ENCODE assay signal across 1 cellular context in the genomic region with DNA sequence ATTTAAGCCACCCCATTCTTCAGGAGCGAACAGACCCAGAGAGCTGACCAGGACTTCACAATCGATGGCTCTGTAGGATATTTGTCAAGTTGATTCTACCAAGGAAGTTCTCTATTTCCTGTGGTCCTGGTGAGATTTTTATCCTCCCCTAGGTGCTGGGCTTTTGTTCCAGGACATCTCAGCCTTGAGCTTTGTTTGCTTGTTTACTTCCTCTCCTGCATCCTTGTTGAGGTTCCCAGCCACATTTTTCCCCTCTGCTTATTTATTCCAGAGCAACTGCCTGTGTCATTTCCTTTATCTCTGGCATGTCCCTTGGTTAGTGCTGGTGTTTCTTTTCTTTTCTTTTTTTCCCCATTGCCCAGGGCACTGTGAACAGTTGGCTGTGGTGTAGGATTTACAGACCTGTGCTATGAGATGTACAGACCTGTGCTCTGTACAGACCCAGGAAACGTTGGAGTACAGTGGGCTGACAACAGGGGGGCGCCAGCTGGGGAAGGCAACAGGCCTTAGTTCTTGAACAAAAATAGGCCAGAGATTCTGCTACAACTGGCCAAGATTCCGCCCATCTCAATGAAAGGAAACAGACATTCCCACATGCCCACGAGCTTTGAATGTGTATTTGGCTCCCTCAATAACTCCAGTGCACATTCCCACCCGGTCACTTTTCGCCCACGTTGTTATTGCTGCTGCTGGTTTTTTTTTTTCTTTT.
TF ChIP-seq lines count a peak whose summit lies in the region.

No MANE protein-coding gene starts in this region.

TF ChIP-seq in GM23338, 12 proteins besides CTCF, POLR2A, EP300 and RAD21 (continued from another document):
- TF ChIP-seq STAT1 (IDR thresholded peaks at IDR 0.05; ENCODE audit: unreplicated experiment) (no peak), ZNF114 (CRISPR knock-in tag; IDR thresholded peaks at IDR 0.05) (no peak), EZH2 (IDR thresholded peaks at IDR 0.05; ENCODE audit: low read depth, unreplicated experiment) (no peak), EZH2phosphoT487 (IDR thresholded peaks at IDR 0.05; ENCODE audit: unreplicated experiment) (no peak), POLR2AphosphoS5 (IDR thresholded peaks at IDR 0.05; ENCODE audit: low read depth) (no peak), ZNF331 (CRISPR knock-in tag; IDR thresholded peaks at IDR 0.05; ENCODE audit: low read depth) (no peak), CREB1 (CRISPR knock-in tag; IDR thresholded peaks at IDR 0.05; ENCODE audit: low read depth) (no peak)
- TF ChIP-seq, protein P1, sequence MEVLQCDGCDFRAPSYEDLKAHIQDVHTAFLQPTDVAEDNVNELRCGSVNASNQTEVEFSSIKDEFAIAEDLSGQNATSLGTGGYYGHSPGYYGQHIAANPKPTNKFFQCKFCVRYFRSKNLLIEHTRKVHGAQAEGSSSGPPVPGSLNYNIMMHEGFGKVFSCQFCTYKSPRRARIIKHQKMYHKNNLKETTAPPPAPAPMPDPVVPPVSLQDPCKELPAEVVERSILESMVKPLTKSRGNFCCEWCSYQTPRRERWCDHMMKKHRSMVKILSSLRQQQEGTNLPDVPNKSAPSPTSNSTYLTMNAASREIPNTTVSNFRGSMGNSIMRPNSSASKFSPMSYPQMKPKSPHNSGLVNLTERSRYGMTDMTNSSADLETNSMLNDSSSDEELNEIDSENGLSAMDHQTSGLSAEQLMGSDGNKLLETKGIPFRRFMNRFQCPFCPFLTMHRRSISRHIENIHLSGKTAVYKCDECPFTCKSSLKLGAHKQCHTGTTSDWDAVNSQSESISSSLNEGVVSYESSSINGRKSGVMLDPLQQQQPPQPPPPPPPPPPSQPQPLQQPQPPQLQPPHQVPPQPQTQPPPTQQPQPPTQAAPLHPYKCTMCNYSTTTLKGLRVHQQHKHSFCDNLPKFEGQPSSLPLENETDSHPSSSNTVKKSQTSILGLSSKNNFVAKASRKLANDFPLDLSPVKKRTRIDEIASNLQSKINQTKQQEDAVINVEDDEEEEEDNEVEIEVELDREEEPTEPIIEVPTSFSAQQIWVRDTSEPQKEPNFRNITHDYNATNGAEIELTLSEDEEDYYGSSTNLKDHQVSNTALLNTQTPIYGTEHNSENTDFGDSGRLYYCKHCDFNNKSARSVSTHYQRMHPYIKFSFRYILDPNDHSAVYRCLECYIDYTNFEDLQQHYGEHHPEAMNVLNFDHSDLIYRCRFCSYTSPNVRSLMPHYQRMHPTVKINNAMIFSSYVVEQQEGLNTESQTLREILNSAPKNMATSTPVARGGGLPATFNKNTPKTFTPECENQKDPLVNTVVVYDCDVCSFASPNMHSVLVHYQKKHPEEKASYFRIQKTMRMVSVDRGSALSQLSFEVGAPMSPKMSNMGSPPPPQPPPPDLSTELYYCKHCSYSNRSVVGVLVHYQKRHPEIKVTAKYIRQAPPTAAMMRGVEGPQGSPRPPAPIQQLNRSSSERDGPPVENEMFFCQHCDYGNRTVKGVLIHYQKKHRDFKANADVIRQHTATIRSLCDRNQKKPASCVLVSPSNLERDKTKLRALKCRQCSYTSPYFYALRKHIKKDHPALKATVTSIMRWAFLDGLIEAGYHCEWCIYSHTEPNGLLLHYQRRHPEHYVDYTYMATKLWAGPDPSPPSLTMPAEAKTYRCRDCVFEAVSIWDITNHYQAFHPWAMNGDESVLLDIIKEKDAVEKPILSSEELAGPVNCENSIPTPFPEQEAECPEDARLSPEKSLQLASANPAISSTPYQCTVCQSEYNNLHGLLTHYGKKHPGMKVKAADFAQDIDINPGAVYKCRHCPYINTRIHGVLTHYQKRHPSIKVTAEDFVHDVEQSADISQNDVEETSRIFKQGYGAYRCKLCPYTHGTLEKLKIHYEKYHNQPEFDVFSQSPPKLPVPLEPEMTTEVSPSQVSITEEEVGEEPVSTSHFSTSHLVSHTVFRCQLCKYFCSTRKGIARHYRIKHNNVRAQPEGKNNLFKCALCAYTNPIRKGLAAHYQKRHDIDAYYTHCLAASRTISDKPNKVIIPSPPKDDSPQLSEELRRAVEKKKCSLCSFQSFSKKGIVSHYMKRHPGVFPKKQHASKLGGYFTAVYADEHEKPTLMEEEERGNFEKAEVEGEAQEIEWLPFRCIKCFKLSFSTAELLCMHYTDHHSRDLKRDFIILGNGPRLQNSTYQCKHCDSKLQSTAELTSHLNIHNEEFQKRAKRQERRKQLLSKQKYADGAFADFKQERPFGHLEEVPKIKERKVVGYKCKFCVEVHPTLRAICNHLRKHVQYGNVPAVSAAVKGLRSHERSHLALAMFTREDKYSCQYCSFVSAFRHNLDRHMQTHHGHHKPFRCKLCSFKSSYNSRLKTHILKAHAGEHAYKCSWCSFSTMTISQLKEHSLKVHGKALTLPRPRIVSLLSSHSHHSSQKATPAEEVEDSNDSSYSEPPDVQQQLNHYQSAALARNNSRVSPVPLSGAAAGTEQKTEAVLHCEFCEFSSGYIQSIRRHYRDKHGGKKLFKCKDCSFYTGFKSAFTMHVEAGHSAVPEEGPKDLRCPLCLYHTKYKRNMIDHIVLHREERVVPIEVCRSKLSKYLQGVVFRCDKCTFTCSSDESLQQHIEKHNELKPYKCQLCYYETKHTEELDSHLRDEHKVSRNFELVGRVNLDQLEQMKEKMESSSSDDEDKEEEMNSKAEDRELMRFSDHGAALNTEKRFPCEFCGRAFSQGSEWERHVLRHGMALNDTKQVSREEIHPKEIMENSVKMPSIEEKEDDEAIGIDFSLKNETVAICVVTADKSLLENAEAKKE (CRISPR knock-in tag; IDR thresholded peaks at IDR 0.05): no peak
